ENCODE assay signal across 23 cellular contexts in the genomic region with DNA sequence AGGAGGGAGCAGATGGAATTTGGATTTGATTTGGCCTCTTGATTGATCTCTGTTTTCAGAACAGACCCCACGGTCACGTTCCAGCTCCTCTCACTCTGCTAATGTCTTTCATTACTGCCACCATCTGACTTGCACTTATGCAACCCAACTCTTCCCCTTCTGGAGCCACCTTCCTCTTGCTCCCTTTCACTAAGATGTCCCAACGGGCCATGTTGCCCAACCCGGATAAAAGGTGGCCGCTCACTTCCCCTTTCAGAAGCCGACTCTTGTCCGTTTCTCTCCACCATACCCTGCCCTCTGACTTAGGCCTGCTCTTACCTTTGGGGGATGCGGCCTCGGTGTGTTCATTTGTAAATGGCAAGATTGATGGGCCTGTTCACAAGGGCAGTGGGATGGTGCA. TPM values are rescaled to one million over a fixed set of nuclear protein-coding genes. Genes with fewer than 3 reads are reported as not detected.
DNase-seq lines count a peak whose midpoint lies in the region; TF ChIP-seq lines count a peak whose summit lies in the region.
"Had no signal": no experiment of that assay in that cellular context is flagged by ENCODE, and none has a peak within 500 bp of the region (broad histone marks: within the 10 kb centered on the region; RNA-seq: fewer than 3 reads in every experiment).

No MANE protein-coding gene starts in this region.

- H3K36me3 Mint-ChIP-seq in activated CD4-positive, alpha-beta T cell treated with anti-CD3 and anti-CD28 coated beads, Interleukin-2, amount 10 ng/mL, durations not matched to agents 24 days and 14 days (ENCODE audit: low read depth): no peaks in the 10 kb centered on the region

- in situ Hi-C loops in mammary epithelial cell (cut with MboI; ENCODE audit: low sequenced_read_pairs in 2 of 2): no loop called here

- H3K36me3 ChIP-seq in osteoblast (ENCODE audit: insufficient read depth, low read length): no peaks in the 10 kb centered on the region
- no peaks in the 10 kb centered on the region for H3K36me3 ChIP-seq in mammary epithelial cell (ENCODE audit: insufficient read depth, low read length)
- H3K36me3 ChIP-seq: esophagus muscularis mucosa, suprapubic skin had no signal

- dilution Hi-C loops in mammary epithelial cell (cut with HindIII; ENCODE audit: low sequenced_read_pairs): no loop called here

- H3K4me1 ChIP-seq in osteoblast (ENCODE audit: insufficient read depth, low read length) (no peaks in the 10 kb centered on the region), mammary epithelial cell (ENCODE audit: insufficient read depth, low read length) (peaks cover 3% of the 10 kb centered on the region)
- H3K4me1 ChIP-seq: Caco-2 had no signal

- BruUV-seq in mammary epithelial cell (replicated peaks; lab: Mats Ljungman, UMichigan): no TSS peak

- H3K9me3 ChIP-seq in osteoblast (ENCODE audit: low read depth, low read length) (no peaks in the 10 kb centered on the region), mammary epithelial cell (replicated peaks; ENCODE audit: insufficient read depth, low read length) (no peaks in the 10 kb centered on the region)
- H3K9me3 ChIP-seq: Caco-2, suprapubic skin had no signal

- H4K20me1 ChIP-seq in osteoblast (ENCODE audit: insufficient read depth, low read length): no peaks in the 10 kb centered on the region
- no peaks in the 10 kb centered on the region for H4K20me1 ChIP-seq in mammary epithelial cell (ENCODE audit: insufficient read depth, low read length)

- H3K4me2 ChIP-seq in osteoblast (ENCODE audit: insufficient read depth, low read length): no peak overlapping the region
- no peak overlapping the region for H3K4me2 ChIP-seq in mammary epithelial cell (ENCODE audit: insufficient read depth, low read depth, low read length)

- no peak overlapping the region for H3K27ac ChIP-seq in osteoblast (ENCODE audit: low read depth, low read length)
- H3K27ac ChIP-seq in mammary epithelial cell (ENCODE audit: insufficient read depth, low read depth, low read length): no peak overlapping the region
- H3K27ac ChIP-seq: esophagus muscularis mucosa, suprapubic skin had no signal

- H3K9ac ChIP-seq in mammary epithelial cell (ENCODE audit: insufficient read depth, low read length): no peak overlapping the region

- H3K27me3 ChIP-seq in osteoblast (ENCODE audit: insufficient read depth, low read length): no peaks in the 10 kb centered on the region
- peaks cover 5% of the 10 kb centered on the region for H3K27me3 ChIP-seq in mammary epithelial cell (ENCODE audit: insufficient read depth, low read length)

- H3K27me3 Mint-ChIP-seq in activated CD4-positive, alpha-beta T cell treated with anti-CD3 and anti-CD28 coated beads, Interleukin-2, amount 10 ng/mL, durations not matched to agents 24 days and 14 days: peaks cover 3% of the 10 kb centered on the region

- TF ChIP-seq CTCF in osteoblast (IDR thresholded peaks at IDR 0.05; ENCODE audit: extremely low read depth, low read depth, low read length) (no peak), mammary epithelial cell (conservative IDR thresholded peaks at IDR 0.05 in 1 of 2, IDR thresholded peaks at IDR 0.05 in 1 of 2; ENCODE audit: extremely low read depth in 1 of 2, insufficient read depth in 1 of 2, low read depth in 1 of 2, low read length in 2 of 2) (no peak)

- CTCF ChIA-PET in mammary epithelial cell (lab: Charles Lee; ENCODE audit: low non-redundant PET): no interaction called here

- intact Hi-C loops in cardiac septum (cut with DNase I): no loop called here
- intact Hi-C loops in mammary epithelial cell (cut with micrococcal nuclease): no loop called here
- intact Hi-C loops in activated CD4-positive, alpha-beta T cell treated with anti-CD3 and anti-CD28 coated beads, Interleukin-2, amount 10 ng/mL, durations not matched to agents 24 days and 14 days (cut with micrococcal nuclease): no loop called here

- no peak overlapping the region for H2AFZ ChIP-seq in osteoblast (ENCODE audit: low read length)
- H2AFZ ChIP-seq in mammary epithelial cell (ENCODE audit: low read depth, low read length): no peak overlapping the region

- H3K4me3 ChIP-seq in osteoblast (ENCODE audit: insufficient read depth, low read length) (no peak overlapping the region), mammary epithelial cell (replicated peaks in 1 of 3; ENCODE audit: insufficient read depth in 1 of 3, low read depth in 2 of 3, low read length in 3 of 3) (no peak overlapping the region)
- H3K4me3 ChIP-seq: esophagus muscularis mucosa, suprapubic skin had no signal

- no peak overlapping the region for H3K27ac Mint-ChIP-seq in activated CD4-positive, alpha-beta T cell treated with anti-CD3 and anti-CD28 coated beads, Interleukin-2, amount 10 ng/mL, durations not matched to agents 24 days and 14 days
- H3K27ac Mint-ChIP-seq: activated CD4-positive, alpha-beta memory T cell treated with anti-CD3 and anti-CD28 coated beads, Interleukin-2, amount 10 ng/mL, durations not matched to agents 7 days and 5 days; activated naive CD8-positive, alpha-beta T cell treated with anti-CD3 and anti-CD28 coated beads, Interleukin-2, amount 50 U/mL, for 24 hours; activated T-helper 1 cell treated with anti-CD3 and anti-CD28 coated beads, Interleukin-12 subunit alpha, Interleukin-12 subunit beta, Interleukin-2, Interleukin-4 antibody, amounts not matched to agents 30 ng/mL and 10 ng/mL and 1 ng/mL, durations not matched to agents 14 hours and 24 hours and 36 hours; mesothelial cell of epicardium had no signal

- WGBS in mammary epithelial cell (ENCODE audit: low coverage, missing lambda C conversion rate): 76% methylated on average over 9 of the region's 9 CpGs

- no peak overlapping the region for H3K4me3 Mint-ChIP-seq in activated CD4-positive, alpha-beta T cell treated with anti-CD3 and anti-CD28 coated beads, Interleukin-2, amount 10 ng/mL, durations not matched to agents 24 days and 14 days
- H3K4me3 Mint-ChIP-seq: activated CD4-positive, alpha-beta memory T cell treated with anti-CD3 and anti-CD28 coated beads, Interleukin-2, amount 10 ng/mL, durations not matched to agents 7 days and 5 days; activated naive CD8-positive, alpha-beta T cell treated with anti-CD3 and anti-CD28 coated beads, Interleukin-2, amount 50 U/mL, for 24 hours; activated T-helper 1 cell treated with anti-CD3 and anti-CD28 coated beads, Interleukin-12 subunit alpha, Interleukin-12 subunit beta, Interleukin-2, Interleukin-4 antibody, amounts not matched to agents 30 ng/mL and 10 ng/mL and 1 ng/mL, durations not matched to agents 14 hours and 24 hours and 36 hours; mesothelial cell of epicardium had no signal

- H3K9me3 Mint-ChIP-seq in activated CD4-positive, alpha-beta T cell treated with anti-CD3 and anti-CD28 coated beads, Interleukin-2, amount 10 ng/mL, durations not matched to agents 24 days and 14 days: no peaks in the 10 kb centered on the region
- H3K9me3 Mint-ChIP-seq: activated CD4-positive, alpha-beta memory T cell treated with anti-CD3 and anti-CD28 coated beads, Interleukin-2, amount 10 ng/mL, durations not matched to agents 7 days and 5 days; activated naive CD8-positive, alpha-beta T cell treated with anti-CD3 and anti-CD28 coated beads, Interleukin-2, amount 50 U/mL, for 24 hours; activated T-helper 1 cell treated with anti-CD3 and anti-CD28 coated beads, Interleukin-12 subunit alpha, Interleukin-12 subunit beta, Interleukin-2, Interleukin-4 antibody, amounts not matched to agents 30 ng/mL and 10 ng/mL and 1 ng/mL, durations not matched to agents 14 hours and 24 hours and 36 hours had no signal

- peaks cover 2% of the 10 kb centered on the region for H3K4me1 Mint-ChIP-seq in activated CD4-positive, alpha-beta T cell treated with anti-CD3 and anti-CD28 coated beads, Interleukin-2, amount 10 ng/mL, durations not matched to agents 24 days and 14 days
- H3K4me1 Mint-ChIP-seq: activated CD4-positive, alpha-beta memory T cell treated with anti-CD3 and anti-CD28 coated beads, Interleukin-2, amount 10 ng/mL, durations not matched to agents 7 days and 5 days; activated naive CD8-positive, alpha-beta T cell treated with anti-CD3 and anti-CD28 coated beads, Interleukin-2, amount 50 U/mL, for 24 hours; mesothelial cell of epicardium had no signal

- H3K79me2 ChIP-seq in osteoblast (ENCODE audit: insufficient read depth, low read length) (no peaks in the 10 kb centered on the region), mammary epithelial cell (ENCODE audit: insufficient read depth, low read length) (no peaks in the 10 kb centered on the region)

- DNase-seq in GF-D8 (lab: John Stamatoyannopoulos, UW) (peak; percentile 78), NOMO-1 treated with DMSO at 0.1 percent for 48 hours (lab: John Stamatoyannopoulos, UW; ENCODE audit: unreplicated experiment) (peak; percentile 98), cardiac septum (ENCODE audit: low spot score) (peak; percentile 93), osteoblast (ENCODE audit: insufficient read length, low spot score, missing footprints) (peak; percentile 39), mammary epithelial cell (no peak), inferior parietal cortex (ENCODE audit: extremely low spot score) (no peak), NCI-H2196 (lab: John Stamatoyannopoulos, UW; ENCODE audit: unreplicated experiment) (no peak)
- no peak for DNase-seq in activated CD4-positive, alpha-beta T cell treated with anti-CD3 and anti-CD28 coated beads, Interleukin-2, amount 10 ng/mL, durations not matched to agents 24 days and 14 days
- DNase-seq: activated CD4-positive, alpha-beta memory T cell treated with anti-CD3 and anti-CD28 coated beads, Interleukin-2, amount 10 ng/mL, durations not matched to agents 7 days and 5 days; activated naive CD8-positive, alpha-beta T cell treated with anti-CD3 and anti-CD28 coated beads, Interleukin-2, amount 50 U/mL, for 24 hours; Caco-2; glutamatergic neuron; NCI-H2081; NCI-H510A treated with DMSO at 0.1 percent for 48 hours; PC-3; stimulated activated CD4-positive, alpha-beta T cell treated with anti-CD3 and anti-CD28 coated beads, Interleukin-2, amount 100 ng/mL, for 48 hours had no signal

RNA-seq across cellular contexts. Expression of a gene that starts 27.4 kb away (rescaled TPM):
- total RNA-seq in cardiac septum: not detected
- not detected in 2 replicates for total RNA-seq in osteoblast
- not detected for total RNA-seq in mammary epithelial cell
- not detected for polyA plus RNA-seq in mammary epithelial cell
- polyA minus RNA-seq in mammary epithelial cell: not detected
- total RNA-seq in activated CD4-positive, alpha-beta T cell treated with anti-CD3 and anti-CD28 coated beads, Interleukin-2, amount 10 ng/mL, durations not matched to agents 24 days and 14 days: not detected in 2 replicates
- total RNA-seq: activated CD4-positive, alpha-beta memory T cell treated with anti-CD3 and anti-CD28 coated beads, Interleukin-2, amount 10 ng/mL, durations not matched to agents 7 days and 5 days; activated T-helper 1 cell treated with anti-CD3 and anti-CD28 coated beads, Interleukin-12 subunit alpha, Interleukin-12 subunit beta, Interleukin-2, Interleukin-4 antibody, amounts not matched to agents 30 ng/mL and 10 ng/mL and 1 ng/mL, durations not matched to agents 14 hours and 24 hours and 36 hours; bronchial epithelial cell; Caco-2; esophagus muscularis mucosa; HT-29; M059J; mesothelial cell of epicardium; PC-3 had no signal

RNA-seq across cellular contexts. Expression of a gene that starts 53.0 kb away (rescaled TPM):
- total RNA-seq in cardiac septum (1.00 TPM), osteoblast (not detected in 2 replicates), mammary epithelial cell (under 1 TPM; under 0.01 to 0.54 TPM)
- polyA plus RNA-seq in mammary epithelial cell: 0.86 TPM
- 2.8 TPM for polyA minus RNA-seq in mammary epithelial cell
- total RNA-seq in activated CD4-positive, alpha-beta T cell treated with anti-CD3 and anti-CD28 coated beads, Interleukin-2, amount 10 ng/mL, durations not matched to agents 24 days and 14 days: 0.09 TPM in 1 of 2 replicates, not detected in the other
- total RNA-seq: activated T-helper 1 cell treated with anti-CD3 and anti-CD28 coated beads, Interleukin-12 subunit alpha, Interleukin-12 subunit beta, Interleukin-2, Interleukin-4 antibody, amounts not matched to agents 30 ng/mL and 10 ng/mL and 1 ng/mL, durations not matched to agents 14 hours and 24 hours and 36 hours; mesothelial cell of epicardium; PC-3 had no signal

Comparison
In these comparisons a context has a peak if more than half of its experiments do, and no peak if none do; other contexts are left out.
1. DNase-seq: peak in GF-D8 (single experiment), NOMO-1 treated with DMSO at 0.1 percent for 48 hours (single experiment), cardiac septum (single experiment) and osteoblast (single experiment); none in mammary epithelial cell (single experiment), activated CD4-positive, alpha-beta T cell treated with anti-CD3 and anti-CD28 coated beads, Interleukin-2, amount 10 ng/mL, durations not matched to agents 24 days and 14 days (single experiment), inferior parietal cortex (single experiment) and NCI-H2196 (single experiment).